In the genomic region with DNA sequence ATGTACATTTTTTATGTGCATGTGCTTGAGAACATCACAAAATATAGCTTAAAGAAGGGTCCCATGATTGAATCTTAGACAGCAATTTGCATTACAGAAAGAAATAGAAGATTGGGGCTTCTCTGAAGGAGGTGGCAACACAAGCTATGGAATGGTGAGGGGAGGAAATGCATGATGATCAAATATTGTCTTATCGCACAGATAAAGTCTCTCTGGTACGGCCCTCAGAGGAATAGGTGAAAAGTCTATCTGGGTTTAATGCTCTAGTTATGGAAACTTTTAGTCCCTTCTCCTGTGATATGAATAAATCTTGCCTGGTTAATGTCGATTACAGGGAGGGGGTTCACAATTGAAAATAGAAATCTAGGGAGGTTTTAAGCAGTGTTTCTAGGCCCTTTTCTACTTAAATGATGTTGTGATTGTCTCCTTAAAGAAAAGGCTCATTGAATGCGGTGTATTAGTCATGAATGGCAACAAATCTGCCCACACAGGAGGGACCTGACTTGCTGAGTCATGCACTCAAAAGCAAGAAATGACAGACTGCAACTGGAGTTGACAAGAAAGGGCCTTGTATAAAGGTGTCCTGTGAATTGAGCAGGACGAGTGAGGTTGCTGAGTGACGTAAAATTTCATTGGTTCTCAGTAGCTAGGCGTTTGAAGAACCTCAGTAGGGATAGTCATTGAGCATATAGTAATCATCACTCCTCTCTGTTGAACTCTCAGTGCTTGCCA, we compare ENCODE assay signal across 8 cellular contexts.
DNase-seq lines count a peak whose midpoint lies in the region; ATAC-seq and TF ChIP-seq lines count a peak whose summit lies in the region.

No MANE protein-coding gene starts in this region.

- POLR2A ChIA-PET in naive thymus-derived CD8-positive, alpha-beta T cell (lab: Charles Lee), result no interaction called here

- TF ChIP-seq CTCF in fibroblast of villous mesenchyme (IDR thresholded peaks at IDR 0.05; ENCODE audit: insufficient read depth, low read depth, low read length) (no peak), CD14-positive monocyte (IDR thresholded peaks at IDR 0.05) (no peak)

- no peak overlapping the region for H3K4me3 ChIP-seq in fibroblast of villous mesenchyme (ENCODE audit: low read depth, low read length)

- no peaks in the 10 kb centered on the region for H3K36me3 Mint-ChIP-seq in CD14-positive monocyte
- H3K36me3 Mint-ChIP-seq in naive thymus-derived CD8-positive, alpha-beta T cell, result peaks cover 0 to 6% (median 0%) of the 10 kb centered on the region in 3 donors

- DNase-seq in Ammon's horn (ENCODE audit: low spot score) (peak; percentile 39), NCI-H460 (ENCODE audit: extremely low read depth, low read depth) (peak; percentile 65), fibroblast of villous mesenchyme (ENCODE audit: low read depth) (peak; percentile 57), NCI-H1436 (lab: John Stamatoyannopoulos, UW) (no peak), CD14-positive monocyte (ENCODE audit: low spot score) (no peak)
- DNase-seq in naive thymus-derived CD8-positive, alpha-beta T cell, result no peak

- peak; percentile 84 for ATAC-seq in GM21786 (IDR thresholded peaks at IDR 0.05; ENCODE audit: unreplicated experiment)
- no peak for ATAC-seq in GM21515 (IDR thresholded peaks at IDR 0.05; ENCODE audit: unreplicated experiment)
- no peak for ATAC-seq in naive thymus-derived CD8-positive, alpha-beta T cell

- H3K9me3 Mint-ChIP-seq in CD14-positive monocyte, result peaks cover 0 to 4% (median 2%) of the 10 kb centered on the region in 7 donors
- peaks cover 0 to 16% (median 2%) of the 10 kb centered on the region in 9 donors for H3K9me3 Mint-ChIP-seq in naive thymus-derived CD8-positive, alpha-beta T cell

- no peak overlapping the region for H3K4me3 Mint-ChIP-seq in CD14-positive monocyte
- H3K4me3 Mint-ChIP-seq in naive thymus-derived CD8-positive, alpha-beta T cell, result no peak overlapping the region

- intact Hi-C loops in CD14-positive monocyte (cut with micrococcal nuclease), result no loop called here

- H3K27ac Mint-ChIP-seq in CD14-positive monocyte, result no peak overlapping the region
- no peak overlapping the region for H3K27ac Mint-ChIP-seq in naive thymus-derived CD8-positive, alpha-beta T cell

- peaks cover 0 to 2% (median 0%) of the 10 kb centered on the region in 3 donors for H3K27me3 Mint-ChIP-seq in CD14-positive monocyte (ENCODE audit: low read depth in 3 of 3)
- peaks cover 0 to 6% (median 0%) of the 10 kb centered on the region in 5 donors for H3K27me3 Mint-ChIP-seq in naive thymus-derived CD8-positive, alpha-beta T cell

- H3K4me1 Mint-ChIP-seq in CD14-positive monocyte, result no peaks in the 10 kb centered on the region
- no peaks in the 10 kb centered on the region for H3K4me1 Mint-ChIP-seq in naive thymus-derived CD8-positive, alpha-beta T cell

Comparison
In these comparisons a context has a peak if more than half of its experiments do, and no peak if none do; other contexts are left out.
1. DNase-seq: peak in Ammon's horn (single experiment), NCI-H460 (single experiment) and fibroblast of villous mesenchyme (single experiment); none in NCI-H1436 (single experiment), CD14-positive monocyte (single experiment) and naive thymus-derived CD8-positive, alpha-beta T cell (0 of 10).